22 cellular contexts compared by ENCODE assay signal in the genomic region with DNA sequence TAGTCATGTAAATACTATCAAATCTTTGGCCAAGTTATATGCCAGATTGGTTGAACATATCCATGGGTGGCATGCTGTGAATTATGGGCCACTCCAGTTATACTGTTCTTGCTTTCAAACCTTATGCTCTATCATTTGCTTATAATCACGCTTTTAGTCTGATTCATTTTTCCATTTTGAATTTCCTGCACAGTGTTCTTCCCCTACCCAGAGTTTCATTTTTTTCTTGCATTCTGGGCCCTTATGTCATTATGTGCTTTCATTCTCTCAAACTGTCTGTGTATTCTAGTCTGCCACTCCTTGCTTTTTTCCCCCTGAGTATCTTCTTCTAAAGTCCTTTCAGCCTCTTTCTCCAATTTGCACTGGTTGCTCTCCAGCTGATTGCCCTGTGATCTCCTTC.
"Had no signal": no experiment of that assay in that cellular context is flagged by ENCODE, and none has a peak within 500 bp of the region (broad histone marks: within the 10 kb centered on the region; RNA-seq: fewer than 3 reads in every experiment).

No MANE protein-coding gene starts in this region.

- H3K27ac Mint-ChIP-seq: activated naive CD4-positive, alpha-beta T cell treated with anti-CD3 and anti-CD28 coated beads, Interleukin-2, amount 10 ng/mL, durations not matched to agents 7 days and 5 days; brain had no signal

- H3K4me3 Mint-ChIP-seq: activated naive CD4-positive, alpha-beta T cell treated with anti-CD3 and anti-CD28 coated beads, Interleukin-2, amount 10 ng/mL, durations not matched to agents 7 days and 5 days; brain; central memory CD8-positive, alpha-beta T cell; T-cell had no signal

- H3K4me3 ChIP-seq: SK-N-MC had no signal

- DNase-seq: activated CD4-positive, alpha-beta T cell treated with anti-CD3 and anti-CD28 coated beads, Interleukin-2, amount 50 U/mL, for 1 hour; activated CD4-positive, CD25-positive, alpha-beta regulatory T cell; activated gamma-delta T cell; activated naive CD4-positive, alpha-beta T cell treated with anti-CD3 and anti-CD28 coated beads, Interleukin-2, amount 10 ng/mL, durations not matched to agents 7 days and 5 days; amygdala; MM.1S; NCI-H1105; NCI-H1436; NCI-H1694 treated with DMSO at 0.1 percent for 48 hours; NCI-H2029 treated with DMSO at 0.1 percent for 48 hours; NCI-H345; NCI-H510A; NCI-H526 treated with DMSO at 0.1 percent for 48 hours; NCI-H82; RPMI8226; T-cell had no signal

- ATAC-seq: Panc1, Right ventricle myocardium inferior, T-cell had no signal

- H3K27ac ChIP-seq: SK-N-MC, VCaP had no signal

- H3K27me3 Mint-ChIP-seq: activated naive CD4-positive, alpha-beta T cell treated with anti-CD3 and anti-CD28 coated beads, Interleukin-2, amount 10 ng/mL, durations not matched to agents 7 days and 5 days; brain; central memory CD8-positive, alpha-beta T cell; T-cell had no signal

- H3K9me3 Mint-ChIP-seq: central memory CD8-positive, alpha-beta T cell had no signal

- H3K4me1 Mint-ChIP-seq: activated naive CD4-positive, alpha-beta T cell treated with anti-CD3 and anti-CD28 coated beads, Interleukin-2, amount 10 ng/mL, durations not matched to agents 7 days and 5 days had no signal
